Comparison of ENCODE assay signal across 21 cellular contexts in the genomic region with DNA sequence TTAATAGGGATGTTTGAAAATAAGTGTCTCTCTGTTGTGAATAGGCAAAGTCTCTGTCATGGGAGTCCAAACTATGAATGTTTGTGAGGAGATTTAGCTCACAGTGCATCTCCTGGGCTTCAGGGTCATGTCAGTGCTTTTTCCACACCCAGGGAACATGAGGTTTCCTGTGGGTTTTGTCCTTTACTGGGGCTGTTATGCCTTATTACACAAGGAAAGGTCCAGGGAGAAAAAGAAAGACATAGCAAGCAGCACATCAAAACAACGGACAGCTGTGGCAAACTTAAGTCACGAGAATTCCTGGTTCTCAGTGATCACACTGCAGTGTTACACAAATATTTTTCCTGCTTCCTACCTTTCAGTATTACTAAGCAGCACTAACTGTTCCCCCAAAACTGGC.
DNase-seq lines count a peak whose midpoint lies in the region; ATAC-seq, FAIRE-seq and TF ChIP-seq lines count a peak whose summit lies in the region.
"Had no signal": no experiment of that assay in that cellular context is flagged by ENCODE, and none has a peak within 500 bp of the region (broad histone marks: within the 10 kb centered on the region; RNA-seq: fewer than 3 reads in every experiment).

No MANE protein-coding gene starts in this region.

- H3K9me1 ChIP-seq in endothelial cell of umbilical vein (replicated peaks; ENCODE audit: control insufficient read depth, extremely low read depth, insufficient read depth, low read length): no peaks in the 10 kb centered on the region

- H3K4me3 ChIP-seq in left ventricle myocardium inferior (no peak overlapping the region), endothelial cell of umbilical vein (replicated peaks in 1 of 3; ENCODE audit: insufficient read depth in 1 of 3, low read depth in 1 of 3, low read length in 3 of 3) (no peak overlapping the region), gastrocnemius medialis (no peak overlapping the region)
- H3K4me3 ChIP-seq: A549, GM23248 had no signal

- H3K27me3 ChIP-seq in left ventricle myocardium inferior (ENCODE audit: low read depth) (no peaks in the 10 kb centered on the region), endothelial cell of umbilical vein (ENCODE audit: control insufficient read depth in 2 of 2, insufficient read depth in 2 of 2, low read length in 2 of 2) (no peaks in the 10 kb centered on the region), gastrocnemius medialis (no peaks in the 10 kb centered on the region)

- no peak overlapping the region for H3K4me2 ChIP-seq in endothelial cell of umbilical vein (ENCODE audit: insufficient read depth, low read length)
- H3K4me2 ChIP-seq: A549 had no signal

- H3K4me1 ChIP-seq in left ventricle myocardium inferior (peaks cover 25% of the 10 kb centered on the region), endothelial cell of umbilical vein (ENCODE audit: control insufficient read depth, extremely low read depth, insufficient read depth, low read length) (no peaks in the 10 kb centered on the region), gastrocnemius medialis (no peaks in the 10 kb centered on the region)
- H3K4me1 ChIP-seq: A549 had no signal

- no peaks in the 10 kb centered on the region for H4K20me1 ChIP-seq in endothelial cell of umbilical vein (replicated peaks; ENCODE audit: control insufficient read depth, extremely low read depth, insufficient read depth, low read length)

- no peaks in the 10 kb centered on the region for H3K36me3 ChIP-seq in left ventricle myocardium inferior
- H3K36me3 ChIP-seq in endothelial cell of umbilical vein (ENCODE audit: control insufficient read depth in 2 of 2, extremely low read depth in 1 of 2, insufficient read depth in 2 of 2, low read length in 2 of 2): no peaks in the 10 kb centered on the region
- H3K36me3 ChIP-seq in gastrocnemius medialis: no peaks in the 10 kb centered on the region

- no peak overlapping the region for H3K9ac ChIP-seq in endothelial cell of umbilical vein (replicated peaks; ENCODE audit: extremely low read depth, insufficient read depth, low read length)
- H3K9ac ChIP-seq: GM23248 had no signal

- dilution Hi-C loops in endothelial cell of umbilical vein (cut with MboI; ENCODE audit: extremely low pct_ligation_motif_present, low sequenced_read_pairs): no loop called here

- no peaks in the 10 kb centered on the region for H3K79me2 ChIP-seq in endothelial cell of umbilical vein (ENCODE audit: control insufficient read depth, insufficient read depth, low read length)

- ATAC-seq in left cardiac atrium: no peak
- ATAC-seq in gastrocnemius medialis: peak; percentile 66 to 72
- ATAC-seq in GM19324 (IDR thresholded peaks at IDR 0.05; ENCODE audit: low FRiP score, unreplicated experiment): no peak
- ATAC-seq: A549 had no signal

- H3K9me3 ChIP-seq in left ventricle myocardium inferior (replicated peaks) (no peaks in the 10 kb centered on the region), endothelial cell of umbilical vein (replicated peaks; ENCODE audit: control insufficient read depth, insufficient read depth, low read length) (no peaks in the 10 kb centered on the region), gastrocnemius medialis (no peaks in the 10 kb centered on the region)
- H3K9me3 ChIP-seq: A549 had no signal

- CTCF ChIA-PET in endothelial cell of umbilical vein (lab: Charles Lee): no interaction called here

- intact Hi-C loops in left ventricle myocardium inferior (cut with micrococcal nuclease) (no loop called here), left cardiac atrium (cut with DNase I) (no loop called here), endothelial cell of umbilical vein (cut with micrococcal nuclease) (no loop called here), gastrocnemius medialis (cut with DNase I; ENCODE audit: low total_unique reads) (no loop called here)

- in situ Hi-C loops in gastrocnemius medialis (cut with MboI; ENCODE audit: low sequenced_read_pairs in 4 of 4): no loop called here

- DNase-seq in left ventricle myocardium inferior (no peak), left cardiac atrium (no peak), endothelial cell of umbilical vein (ENCODE audit: low read depth, low spot score) (no peak), gastrocnemius medialis (peak in 1 of 2 donors; percentile 19), GM03348 (ENCODE audit: low spot score) (no peak)
- DNase-seq: 8988T; ACHN; C1 segment of cervical spinal cord; Calu3; CD4-positive, alpha-beta memory T cell; COR-L47; DMS53; DMS79 treated with DMSO at 0.1 percent for 48 hours; GF-D8; GM23248; H7; HCEC 1CT had no signal

- no TSS peak for BruUV-seq in endothelial cell of umbilical vein (replicated peaks; lab: Mats Ljungman, UMichigan)

- TF ChIP-seq POLR2A in endothelial cell of umbilical vein (IDR thresholded peaks at IDR 0.05; ENCODE audit: low read depth, low read length) (no peak), gastrocnemius medialis (IDR thresholded peaks at IDR 0.05) (no peak)

- H3K27ac ChIP-seq in left ventricle myocardium inferior (replicated peaks): peak overlapping the region; percentile 44
- H3K27ac ChIP-seq in endothelial cell of umbilical vein (ENCODE audit: insufficient read depth, low read depth, low read length): no peak overlapping the region
- no peak overlapping the region for H3K27ac ChIP-seq in gastrocnemius medialis
- H3K27ac ChIP-seq: A549, GM23248 had no signal

- POLR2A ChIA-PET in endothelial cell of umbilical vein (lab: Charles Lee): no interaction called here

- FAIRE-seq in endothelial cell of umbilical vein (lab: Jason Lieb, UNC): peak; percentile 28
- FAIRE-seq: A549, GM12892, H1 had no signal

- no peak overlapping the region for H2AFZ ChIP-seq in endothelial cell of umbilical vein (ENCODE audit: low read depth, low read length)
- H2AFZ ChIP-seq: GM23248 had no signal

- TF ChIP-seq CTCF in left ventricle myocardium inferior (IDR thresholded peaks at IDR 0.05; ENCODE audit: borderline replicate concordance) (no peak), endothelial cell of umbilical vein (IDR thresholded peaks at IDR 0.05; ENCODE audit: extremely low read depth in 1 of 2, insufficient read depth in 1 of 2, low read depth in 1 of 2, low read length in 2 of 2) (no peak), gastrocnemius medialis (IDR thresholded peaks at IDR 0.05 in 4 of 5, conservative IDR thresholded peaks at IDR 0.05 in 1 of 5) (no peak)

TF ChIP-seq in endothelial cell of umbilical vein, 7 proteins besides CTCF, POLR2A, EP300 and RAD21:
- TF ChIP-seq POLR2AphosphoS5 (IDR thresholded peaks at IDR 0.05; ENCODE audit: insufficient read depth, low read depth, low read length) (no peak), JUN (IDR thresholded peaks at IDR 0.05; ENCODE audit: borderline replicate concordance, insufficient read depth, insufficient read length, low read depth) (no peak), FOS (IDR thresholded peaks at IDR 0.05; ENCODE audit: borderline replicate concordance, insufficient read depth, low read length) (no peak), MYC (IDR thresholded peaks at IDR 0.05; ENCODE audit: low read depth, low read length) (no peak), EZH2 (IDR thresholded peaks at IDR 0.05; ENCODE audit: borderline replicate concordance, low read depth, low read length, severe bottlenecking) (no peak), GATA2 (IDR thresholded peaks at IDR 0.05; ENCODE audit: insufficient read depth, insufficient read length, low read depth, low read length) (no peak)
- TF ChIP-seq, protein P1, sequence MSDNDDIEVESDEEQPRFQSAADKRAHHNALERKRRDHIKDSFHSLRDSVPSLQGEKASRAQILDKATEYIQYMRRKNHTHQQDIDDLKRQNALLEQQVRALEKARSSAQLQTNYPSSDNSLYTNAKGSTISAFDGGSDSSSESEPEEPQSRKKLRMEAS (IDR thresholded peaks at IDR 0.05; ENCODE audit: insufficient read depth, insufficient read length): no peak

Comparison
In these comparisons a context has a peak if more than half of its experiments do, and no peak if none do; other contexts are left out.
1. ATAC-seq: peak in gastrocnemius medialis (2 of 2); none in left cardiac atrium (0 of 2) and GM19324 (single experiment).